In genomic region chr10:82361317-82361716, GRCh38 we compare ENCODE assay signal across 8 cellular contexts.
"Had no signal": no experiment of that assay in that cellular context is flagged by ENCODE, and none has a peak within 500 bp of the region (broad histone marks: within the 10 kb centered on the region; RNA-seq: fewer than 3 reads in every experiment).

No MANE protein-coding gene starts in this region.

- H2AFZ ChIP-seq: GM23248 had no signal

- DNase-seq: GM23248, GOT3, H7, HFFc6 had no signal

- ATAC-seq: HCT116, HepG2 had no signal

- H3K9me3 ChIP-seq: HAP-1 had no signal

- H3K4me3 ChIP-seq: GM23248, HAP-1 had no signal

- H3K4me1 ChIP-seq: HAP-1 had no signal

- H3K27ac ChIP-seq: GM23248, HL-60 had no signal

- H3K36me3 ChIP-seq: HAP-1 had no signal

- H3K9ac ChIP-seq: GM23248 had no signal
